Comparison of ENCODE assay signal across 13 cellular contexts in genomic region chr22:44444341-44445306, GRCh38. TPM values are rescaled to one million over a fixed set of nuclear protein-coding genes. Genes with fewer than 3 reads are reported as not detected.
DNase-seq lines count a peak whose midpoint lies in the region; ATAC-seq and TF ChIP-seq lines count a peak whose summit lies in the region.
"Had no signal": no experiment of that assay in that cellular context is flagged by ENCODE, and none has a peak within 500 bp of the region (broad histone marks: within the 10 kb centered on the region; RNA-seq: fewer than 3 reads in every experiment).

No MANE protein-coding gene starts in this region.

- H3K4me3 ChIP-seq in Peyer's patch (no peak overlapping the region), psoas muscle (no peak overlapping the region)
- H3K4me3 ChIP-seq: gastroesophageal sphincter had no signal

- peak in 2 of 3 donors; percentile 15 to 36 for DNase-seq in Peyer's patch
- DNase-seq in iPS-NIHi7 (ENCODE audit: extremely low spot score) = peak; percentile 75
- no peak for DNase-seq in NCI-H2107 treated with DMSO at 0.1 percent for 48 hours (lab: John Stamatoyannopoulos, UW; ENCODE audit: unreplicated experiment)
- DNase-seq in CD14-positive monocyte (ENCODE audit: low spot score) = no peak
- no peak for DNase-seq in psoas muscle
- DNase-seq: EL, NCI-H446, RPMI8226, T1000 had no signal

- no peak overlapping the region for H3K4me3 Mint-ChIP-seq in CD14-positive monocyte

- H3K36me3 Mint-ChIP-seq in CD14-positive monocyte = no peaks in the 10 kb centered on the region

- intact Hi-C loops in CD14-positive monocyte (cut with micrococcal nuclease) (no loop called here), psoas muscle (cut with DNase I) (no loop called here)

- H3K9me3 ChIP-seq in Peyer's patch (no peaks in the 10 kb centered on the region), psoas muscle (peaks cover 5% of the 10 kb centered on the region)
- H3K9me3 ChIP-seq: gastroesophageal sphincter had no signal

- peaks cover 11% of the 10 kb centered on the region for H3K4me1 Mint-ChIP-seq in CD14-positive monocyte

- peaks cover 0 to 4% (median 0%) of the 10 kb centered on the region in 3 donors for H3K27me3 Mint-ChIP-seq in CD14-positive monocyte (ENCODE audit: low read depth in 3 of 3)

- WGBS in psoas muscle, 3 donors = 65 to 75% (median 68%) methylated on average over 22 of the region's 22 CpGs

- H3K27me3 ChIP-seq in Peyer's patch = no peaks in the 10 kb centered on the region
- H3K27me3 ChIP-seq in psoas muscle (ENCODE audit: insufficient read depth in 3 of 3, low read length in 2 of 3) = peaks cover 0 to 2% (median 0%) of the 10 kb centered on the region in 3 donors
- H3K27me3 ChIP-seq: gastroesophageal sphincter had no signal

- peaks cover 4 to 17% (median 13%) of the 10 kb centered on the region in 7 donors for H3K9me3 Mint-ChIP-seq in CD14-positive monocyte

- peak; percentile 23 for TF ChIP-seq CTCF in 22Rv1 (IDR thresholded peaks at IDR 0.05)
- TF ChIP-seq CTCF in GM12874 (IDR thresholded peaks at IDR 0.05; ENCODE audit: insufficient read depth, low read depth, low read length) = 0 out of 2 replicates have a peak, but pooled peaks have one; percentile 1
- TF ChIP-seq CTCF in Peyer's patch (IDR thresholded peaks at IDR 0.05) = no peak
- no peak for TF ChIP-seq CTCF in CD14-positive monocyte (IDR thresholded peaks at IDR 0.05)
- no peak for TF ChIP-seq CTCF in psoas muscle (IDR thresholded peaks at IDR 0.05)

- H3K27ac ChIP-seq in 22Rv1 (no peak overlapping the region), Peyer's patch (no peak overlapping the region), psoas muscle (no peak overlapping the region)
- H3K27ac ChIP-seq: gastroesophageal sphincter had no signal

- ATAC-seq in HG02981 (IDR thresholded peaks at IDR 0.05; ENCODE audit: unreplicated experiment) (no peak), psoas muscle (no peak)
- ATAC-seq: gastroesophageal sphincter had no signal

- no peaks in the 10 kb centered on the region for H3K36me3 ChIP-seq in Peyer's patch
- H3K36me3 ChIP-seq in psoas muscle (ENCODE audit: insufficient read depth in 1 of 2, low read depth in 1 of 2) = no peaks in the 10 kb centered on the region
- H3K36me3 ChIP-seq: gastroesophageal sphincter had no signal

- TF ChIP-seq POLR2A in Peyer's patch (IDR thresholded peaks at IDR 0.05) = no peak

- H3K4me1 ChIP-seq in Peyer's patch (no peaks in the 10 kb centered on the region), psoas muscle (no peaks in the 10 kb centered on the region)

- no peak overlapping the region for H3K27ac Mint-ChIP-seq in CD14-positive monocyte

RNA-seq across cellular contexts. Expression of gene RTL6, which starts 53.4 kb away (rescaled TPM):
- total RNA-seq in Peyer's patch (10 to 100 TPM; 10.7 to 18.6 (median 16.4) TPM), psoas muscle (10 to 100 TPM; 16.9 to 25.0 (median 23.1) TPM)
- polyA plus RNA-seq in CD14-positive monocyte (1 to 10 TPM; 4.6 to 4.9 TPM), psoas muscle (10 to 100 TPM in 2 of 3 donors, 1 to 10 TPM in 1; 9.3 to 43.7 (median 20.1) TPM)

Comparison
In these comparisons a context has a peak if more than half of its experiments do, and no peak if none do; other contexts are left out.
1. CTCF ChIP-seq: peak in 22Rv1 (single experiment) and GM12874 (single experiment); none in Peyer's patch (0 of 6), CD14-positive monocyte (single experiment) and psoas muscle (single experiment).
2. DNase-seq: peak in Peyer's patch (2 of 3) and iPS-NIHi7 (single experiment); none in NCI-H2107 treated with DMSO at 0.1 percent for 48 hours (single experiment), CD14-positive monocyte (single experiment) and psoas muscle (0 of 2).